ENCODE assay signal across 20 cellular contexts in genomic region chr5:92470770-92471169, GRCh38.
DNase-seq lines count a peak whose midpoint lies in the region; TF ChIP-seq lines count a peak whose summit lies in the region.
"Had no signal": no experiment of that assay in that cellular context is flagged by ENCODE, and none has a peak within 500 bp of the region (broad histone marks: within the 10 kb centered on the region; RNA-seq: fewer than 3 reads in every experiment).

No MANE protein-coding gene starts in this region.

- H3K27me3 ChIP-seq in brain microvascular endothelial cell (replicated peaks) = no peaks in the 10 kb centered on the region
- H3K27me3 ChIP-seq: adrenal gland, suprapubic skin had no signal

- H3K4me3 ChIP-seq in HFF-Myc (replicated peaks; ENCODE audit: low read depth, low read length) (no peak overlapping the region), brain microvascular endothelial cell (ENCODE audit: low read depth, low read length) (no peak overlapping the region), retinal pigment epithelial cell (ENCODE audit: low read length) (no peak overlapping the region)
- H3K4me3 ChIP-seq: adrenal gland, suprapubic skin had no signal

- TF ChIP-seq CTCF in HFF-Myc (IDR thresholded peaks at IDR 0.05; ENCODE audit: low read depth, low read length, missing control alignments) = peak; percentile 21
- peak; percentile 22 for TF ChIP-seq CTCF in brain microvascular endothelial cell (IDR thresholded peaks at IDR 0.05; ENCODE audit: low read depth, low read length, missing control alignments)
- peak; percentile 9 for TF ChIP-seq CTCF in retinal pigment epithelial cell (conservative IDR thresholded peaks at IDR 0.05; ENCODE audit: low read depth, low read length)

- H3K36me3 ChIP-seq in brain microvascular endothelial cell (replicated peaks) = no peaks in the 10 kb centered on the region
- H3K36me3 ChIP-seq: adrenal gland, suprapubic skin had no signal

- in situ Hi-C loops in brain microvascular endothelial cell (cut with HindIII; ENCODE audit: low pct_ligation_motif_present, low sequenced_read_pairs) = no loop called here

- DNase-seq in NCI-H82 (lab: John Stamatoyannopoulos, UW) (peak; percentile 0), NCI-H82 treated with DMSO at 0.1 percent for 48 hours (lab: John Stamatoyannopoulos, UW; ENCODE audit: unreplicated experiment) (no peak), HFF-Myc (ENCODE audit: extremely low read depth, low read depth) (no peak), brain microvascular endothelial cell (no peak), retinal pigment epithelial cell (ENCODE audit: low read depth) (no peak), epidermal melanocyte (ENCODE audit: insufficient read length, low spot score) (no peak), cardiac septum (ENCODE audit: low spot score) (no peak), amniotic stem cell (lab: John Stamatoyannopoulos, UW) (no peak)
- DNase-seq: activated B cell treated with CpG ODN at 0.5 μM for 24 hours; activated CD4-positive, alpha-beta memory T cell treated with anti-CD3 and anti-CD28 coated beads for 36 hours; adrenal gland; KBM-7; left ventricle myocardium superior; NCI-H1092 treated with DMSO at 0.1 percent for 48 hours; NCI-H2081; NCI-H446 treated with DMSO at 0.1 percent for 48 hours; nephron progenitor cell; SK-N-SH had no signal

- H3K27ac ChIP-seq in brain microvascular endothelial cell = no peak overlapping the region
- H3K27ac ChIP-seq: adrenal gland, RWPE1, suprapubic skin had no signal

- intact Hi-C loops in cardiac septum (cut with DNase I) = no loop called here
